Comparison of ENCODE assay signal across 21 cellular contexts in genomic region chr11:12930850-12931249, GRCh38.
"Had no signal": no experiment of that assay in that cellular context is flagged by ENCODE, and none has a peak within 500 bp of the region (broad histone marks: within the 10 kb centered on the region; RNA-seq: fewer than 3 reads in every experiment).

No MANE protein-coding gene starts in this region.

- H3K4me3 Mint-ChIP-seq: activated T-cell treated with anti-CD3 and anti-CD28 coated beads, Interleukin-2, amount 50 U/mL, for 24 hours; activated T-helper 17 cell treated with anti-CD3 and anti-CD28 coated beads, Interleukin-2, amount 50 U/mL, for 72 hours; dendritic cell treated with granulocyte-macrophage colony-stimulating factor and Interleukin-4, amounts not matched to agents 40 ng/mL and 50 ng/mL, for 4 days; nephron; stimulated activated effector memory CD8-positive, alpha-beta T cell treated with anti-CD3 and anti-CD28 coated beads, Interleukin-12 subunit alpha, Interleukin-12 subunit beta, amount 100 ng/mL, for 72 hours; stimulated activated naive CD8-positive, alpha-beta T cell treated with anti-CD3 and anti-CD28 coated beads, Interleukin-15, amount 100 ng/mL, for 72 hours; T-helper 2 cell treated with Interferon-gamma antibody and Interleukin-4, amounts not matched to agents 5 μg/mL and 100 μg/mL, for 36 hours had no signal

- H3K27me3 ChIP-seq: body of pancreas, cardiac muscle cell, right lobe of liver, tibial artery had no signal

- H3K36me3 ChIP-seq: cardiac muscle cell had no signal

- H3K36me3 Mint-ChIP-seq: stimulated activated effector memory CD8-positive, alpha-beta T cell treated with anti-CD3 and anti-CD28 coated beads, Interleukin-12 subunit alpha, Interleukin-12 subunit beta, amount 100 ng/mL, for 72 hours had no signal

- H3K27ac ChIP-seq: body of pancreas, cardiac muscle cell, right lobe of liver, skin epidermis, tibial artery, WERI-Rb-1 had no signal

- H3K27ac Mint-ChIP-seq: activated T-cell treated with anti-CD3 and anti-CD28 coated beads, Interleukin-2, amount 50 U/mL, for 24 hours; activated T-helper 17 cell treated with anti-CD3 and anti-CD28 coated beads, Interleukin-2, amount 50 U/mL, for 72 hours; dendritic cell treated with granulocyte-macrophage colony-stimulating factor and Interleukin-4, amounts not matched to agents 40 ng/mL and 50 ng/mL, for 4 days; stimulated activated effector memory CD8-positive, alpha-beta T cell treated with anti-CD3 and anti-CD28 coated beads, Interleukin-12 subunit alpha, Interleukin-12 subunit beta, amount 100 ng/mL, for 72 hours; stimulated activated naive CD8-positive, alpha-beta T cell treated with anti-CD3 and anti-CD28 coated beads, Interleukin-15, amount 100 ng/mL, for 72 hours; T-helper 2 cell treated with Interferon-gamma antibody and Interleukin-4, amounts not matched to agents 5 μg/mL and 100 μg/mL, for 36 hours had no signal

- H3K4me1 Mint-ChIP-seq: activated T-helper 17 cell treated with anti-CD3 and anti-CD28 coated beads, Interleukin-2, amount 50 U/mL, for 72 hours; nephron; stimulated activated effector memory CD8-positive, alpha-beta T cell treated with anti-CD3 and anti-CD28 coated beads, Interleukin-12 subunit alpha, Interleukin-12 subunit beta, amount 100 ng/mL, for 72 hours; stimulated activated naive CD8-positive, alpha-beta T cell treated with anti-CD3 and anti-CD28 coated beads, Interleukin-15, amount 100 ng/mL, for 72 hours had no signal

- H3K9me3 Mint-ChIP-seq: activated T-cell treated with anti-CD3 and anti-CD28 coated beads, Interleukin-2, amount 50 U/mL, for 24 hours; activated T-helper 17 cell treated with anti-CD3 and anti-CD28 coated beads, Interleukin-2, amount 50 U/mL, for 72 hours; dendritic cell treated with granulocyte-macrophage colony-stimulating factor and Interleukin-4, amounts not matched to agents 40 ng/mL and 50 ng/mL, for 4 days; stimulated activated effector memory CD8-positive, alpha-beta T cell treated with anti-CD3 and anti-CD28 coated beads, Interleukin-12 subunit alpha, Interleukin-12 subunit beta, amount 100 ng/mL, for 72 hours; stimulated activated naive CD8-positive, alpha-beta T cell treated with anti-CD3 and anti-CD28 coated beads, Interleukin-15, amount 100 ng/mL, for 72 hours; T-helper 2 cell treated with Interferon-gamma antibody and Interleukin-4, amounts not matched to agents 5 μg/mL and 100 μg/mL, for 36 hours had no signal

- ATAC-seq: activated T-helper 17 cell treated with anti-CD3 and anti-CD28 coated beads, Interleukin-2, amount 50 U/mL, for 72 hours; body of pancreas; left ventricle myocardium superior; stimulated activated effector memory CD8-positive, alpha-beta T cell treated with anti-CD3 and anti-CD28 coated beads, Interleukin-12 subunit alpha, Interleukin-12 subunit beta, amount 100 ng/mL, for 72 hours; stimulated activated naive CD8-positive, alpha-beta T cell treated with anti-CD3 and anti-CD28 coated beads, Interleukin-15, amount 100 ng/mL, for 72 hours had no signal

- H3K4me3 ChIP-seq: body of pancreas, cardiac muscle cell, right lobe of liver, skin epidermis, tibial artery had no signal

- H3K9me3 ChIP-seq: body of pancreas, right lobe of liver, tibial artery had no signal

- DNase-seq: activated CD4-positive, alpha-beta T cell treated with anti-CD3 and anti-CD28 coated beads for 1 hour; activated naive CD4-positive, alpha-beta T cell treated with Interleukin-2 at 50 U/mL for 16 hours; activated T-cell treated with anti-CD3 and anti-CD28 coated beads, Interleukin-2, amount 50 U/mL, for 24 hours; anterior cingulate cortex; body of pancreas; effector CD4-positive, alpha-beta T cell; hippocampal formation; left ventricle myocardium superior; mammary epithelial cell; right lobe of liver; stimulated activated CD4-positive, alpha-beta T cell treated with anti-CD3 and anti-CD28 coated beads, Interleukin-2, amount 100 ng/mL, for 24 hours; stimulated activated naive CD8-positive, alpha-beta T cell treated with anti-CD3 and anti-CD28 coated beads, Interleukin-15, amount 100 ng/mL, for 72 hours; tibial artery; WERI-Rb-1 had no signal

- H3K4me1 ChIP-seq: right lobe of liver, tibial artery had no signal
